27 cellular contexts compared by ENCODE assay signal in the genomic region with DNA sequence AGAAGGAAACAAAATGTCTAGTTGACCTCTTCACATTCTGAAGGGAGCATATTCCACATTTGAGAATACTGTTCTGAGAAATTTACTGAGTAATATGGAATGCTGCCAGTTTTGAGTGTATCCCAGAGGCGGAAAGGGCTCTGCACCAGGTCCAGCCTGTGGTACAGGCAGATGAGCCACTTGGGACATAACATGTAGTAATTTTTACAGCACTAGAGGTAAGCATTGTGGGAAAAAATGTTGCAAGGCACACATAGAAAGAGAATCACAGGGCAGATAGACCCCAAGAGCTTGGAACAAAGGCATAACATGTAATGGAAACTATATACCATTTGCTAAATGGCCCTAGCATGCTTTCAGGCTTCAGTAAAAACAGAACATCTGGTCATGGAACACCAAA.
"Had no signal": no experiment of that assay in that cellular context is flagged by ENCODE, and none has a peak within 500 bp of the region (broad histone marks: within the 10 kb centered on the region; RNA-seq: fewer than 3 reads in every experiment).

No MANE protein-coding gene starts in this region.

- ATAC-seq: natural killer cell; psoas muscle; right cardiac atrium; stimulated activated naive CD8-positive, alpha-beta T cell treated with anti-CD3 and anti-CD28 coated beads, Interleukin-15, amount 100 ng/mL, for 72 hours; stimulated activated naive CD8-positive, alpha-beta T cell treated with anti-CD3 and anti-CD28 coated beads, Interleukin-15, Interleukin-2, amounts not matched to agents 100 U/mL and 50 U/mL, for 24 hours; upper lobe of right lung had no signal

- H3K4me3 ChIP-seq: neural progenitor cell, ovary, psoas muscle, right lobe of liver, sigmoid colon, skin epidermis, smooth muscle cell, spleen, suprapubic skin, testis, tibial artery, transverse colon, upper lobe of right lung, uterus had no signal

- DNase-seq: natural killer cell; occipital lobe; ovary; posterior cingulate gyrus; psoas muscle; right cardiac atrium; right lobe of liver; sigmoid colon; spleen; stimulated activated CD4-positive, alpha-beta T cell treated with anti-CD3 and anti-CD28 coated beads, Interleukin-12 subunit alpha, Interleukin-12 subunit beta, amount 100 ng/mL, for 4 hours; stimulated activated CD4-positive, alpha-beta T cell treated with anti-CD3 and anti-CD28 coated beads, Interleukin-1b, Interleukin-23, amount 100 ng/mL, for 48 hours; stimulated activated CD4-positive, alpha-beta T cell treated with anti-CD3 and anti-CD28 coated beads, Interleukin-4, amount 100 ng/mL, for 1 hour; stimulated activated CD4-positive, alpha-beta T cell treated with anti-CD3 and anti-CD28 coated beads, Interleukin-4, amount 100 ng/mL, for 4 hours; stimulated activated CD8-positive, alpha-beta memory T cell treated with anti-CD3 and anti-CD28 coated beads, Interleukin-4, amount 100 ng/mL, for 48 hours; stimulated activated naive CD4-positive, alpha-beta T cell; stimulated activated naive CD8-positive, alpha-beta T cell treated with anti-CD3 and anti-CD28 coated beads, Interleukin-15, amount 100 ng/mL, for 72 hours; stimulated activated naive CD8-positive, alpha-beta T cell treated with anti-CD3 and anti-CD28 coated beads, Interleukin-15, Interleukin-2, amounts not matched to agents 100 U/mL and 50 U/mL, for 24 hours; substantia nigra; testis; tibial artery; transverse colon; upper lobe of right lung; uterus had no signal
